14 cellular contexts compared by ENCODE assay signal in genomic region chr2:188114014-188114413, GRCh38.
DNase-seq lines count a peak whose midpoint lies in the region; ATAC-seq and FAIRE-seq lines count a peak whose summit lies in the region.
"Had no signal": no experiment of that assay in that cellular context is flagged by ENCODE, and none has a peak within 500 bp of the region (broad histone marks: within the 10 kb centered on the region; RNA-seq: fewer than 3 reads in every experiment).

No MANE protein-coding gene starts in this region.

- no peaks in the 10 kb centered on the region for H3K79me1 ChIP-seq in trophoblast cell (ENCODE audit: low read length)

- H3K9me3 ChIP-seq in trophoblast cell (ENCODE audit: insufficient read depth, low read depth, low read length), result no peaks in the 10 kb centered on the region
- H3K9me3 ChIP-seq: spleen, suprapubic skin had no signal

- no peak overlapping the region for H4K12ac ChIP-seq in trophoblast cell (ENCODE audit: low read depth, low read length)

- DNase-seq in GM04504 (ENCODE audit: low read depth), result peak; percentile 25
- peak; percentile 15 for DNase-seq in NCI-H226
- DNase-seq in dermis blood vessel endothelial cell, result peak; percentile 12
- DNase-seq in trophoblast cell, result peak; percentile 80 to 94
- no peak for DNase-seq in RCC 7860 (ENCODE audit: low spot score)
- DNase-seq in left colon, result no peak
- DNase-seq: activated naive CD4-positive, alpha-beta T cell treated with anti-CD3 and anti-CD28 coated beads for 36 hours; erythroblast; NCI-H2171 treated with DMSO at 0.1 percent for 48 hours; PC-3; spleen; T-helper 9 cell had no signal

- intact Hi-C loops in left colon (cut with DNase I, micrococcal nuclease), result no loop called here

- no peaks in the 10 kb centered on the region for H3K79me2 ChIP-seq in trophoblast cell (ENCODE audit: control insufficient read depth, insufficient read depth, low read length, poor library complexity)

- H3K4me3 ChIP-seq in trophoblast cell (ENCODE audit: low read depth, low read length), result no peak overlapping the region
- H3K4me3 ChIP-seq: spleen, suprapubic skin had no signal

- H3K9ac ChIP-seq in trophoblast cell (ENCODE audit: low read length), result no peak overlapping the region

- H3K27me3 ChIP-seq in trophoblast cell (ENCODE audit: insufficient read depth, low read length), result no peaks in the 10 kb centered on the region
- H3K27me3 ChIP-seq: spleen, suprapubic skin had no signal

- no peak overlapping the region for H3K23ac ChIP-seq in trophoblast cell (ENCODE audit: low read length)

- H2AK5ac ChIP-seq in trophoblast cell (ENCODE audit: low read length), result no peak overlapping the region

- no peak overlapping the region for H2AFZ ChIP-seq in trophoblast cell (ENCODE audit: insufficient read depth, low read length, poor library complexity)

- H2BK5ac ChIP-seq in trophoblast cell (ENCODE audit: low read depth, low read length, poor library complexity), result no peak overlapping the region

- H3K4me1 ChIP-seq in trophoblast cell (ENCODE audit: control insufficient read depth in 1 of 2, insufficient read depth in 2 of 2, low read length in 2 of 2), result peaks cover 0 to 3% of the 10 kb centered on the region in 2 experiments
- H3K4me1 ChIP-seq: spleen, suprapubic skin had no signal

- no peak overlapping the region for H3K4ac ChIP-seq in trophoblast cell (ENCODE audit: low read depth, low read length)

- FAIRE-seq in RCC 7860 (lab: Jason Lieb, UNC), result no peak

- no peaks in the 10 kb centered on the region for H3K36me3 ChIP-seq in trophoblast cell (ENCODE audit: control insufficient read depth in 1 of 2, insufficient read depth in 2 of 2, low read length in 2 of 2)
- H3K36me3 ChIP-seq: spleen, suprapubic skin had no signal

- WGBS in trophoblast cell (ENCODE audit: extremely low coverage, insufficient coverage, insufficient read length), result no CpG with 5 or more reads among the region's 1 CpG

- no peak overlapping the region for H3K27ac ChIP-seq in trophoblast cell (ENCODE audit: low read depth, low read length)
- H3K27ac ChIP-seq: spleen, suprapubic skin had no signal

- no peak overlapping the region for H4K8ac ChIP-seq in trophoblast cell (ENCODE audit: low read depth, low read length)

- ATAC-seq in left colon, result no peak
- no peak for ATAC-seq in HG02852 (IDR thresholded peaks at IDR 0.05; ENCODE audit: unreplicated experiment)
- ATAC-seq: PC-3 had no signal

- H2BK12ac ChIP-seq in trophoblast cell (ENCODE audit: low read length), result no peak overlapping the region

- H3K18ac ChIP-seq in trophoblast cell (ENCODE audit: low read length), result no peak overlapping the region

- no peak overlapping the region for H3K4me2 ChIP-seq in trophoblast cell (ENCODE audit: low read length)

- no peak overlapping the region for H4K91ac ChIP-seq in trophoblast cell (ENCODE audit: low read depth, low read length)

- H2BK120ac ChIP-seq in trophoblast cell (ENCODE audit: insufficient read depth, low read length, poor library complexity), result no peak overlapping the region

- H3K14ac ChIP-seq in trophoblast cell (ENCODE audit: low read length), result no peak overlapping the region

Comparison
In these comparisons a context has a peak if more than half of its experiments do, and no peak if none do; other contexts are left out.
1. DNase-seq: peak in GM04504 (single experiment), NCI-H226 (single experiment), dermis blood vessel endothelial cell (single experiment) and trophoblast cell (2 of 2); none in RCC 7860 (single experiment) and left colon (0 of 2).